ENCODE assay signal across 18 cellular contexts in genomic region chr10:130357951-130358350, GRCh38.
A peak's percentile ranks its signal among the peaks of the same experiment; 100 is the strongest.
DNase-seq lines count a peak whose midpoint lies in the region; ATAC-seq, FAIRE-seq and TF ChIP-seq lines count a peak whose summit lies in the region.
"Had no signal": no experiment of that assay in that cellular context is flagged by ENCODE, and none has a peak within 500 bp of the region (broad histone marks: within the 10 kb centered on the region; RNA-seq: fewer than 3 reads in every experiment).

No MANE protein-coding gene starts in this region.

- no peak for FAIRE-seq in HepG2 (lab: Jason Lieb, UNC)
- FAIRE-seq: D721Med had no signal

- intact Hi-C loops in right lobe of liver (cut with DNase I) = no loop called here
- intact Hi-C loops in HepG2 (cut with micrococcal nuclease; ENCODE audit: unreplicated experiment) = no loop called here
- intact Hi-C loops in posterior vena cava (cut with DNase I) = no loop called here
- intact Hi-C loops in testis (cut with DNase I; ENCODE audit: low total_unique reads) = no loop called here

- H3K9me3 ChIP-seq in right lobe of liver = no peaks in the 10 kb centered on the region
- H3K9me3 ChIP-seq in HepG2 (ENCODE audit: low read length) = no peaks in the 10 kb centered on the region
- no peaks in the 10 kb centered on the region for H3K9me3 ChIP-seq in testis

- TF ChIP-seq EP300 in HepG2 (IDR thresholded peaks at IDR 0.05; ENCODE audit: low read depth in 2 of 2, low read length in 2 of 2) = no peak
- no peak for TF ChIP-seq EP300 in HepG2 (CRISPR knock-in tag; IDR thresholded peaks at IDR 0.05; ENCODE audit: borderline replicate concordance)

- DNase-seq in DMS79 treated with DMSO at 0.1 percent for 48 hours (lab: John Stamatoyannopoulos, UW) = peak; percentile 4
- DNase-seq in DMS79 (lab: John Stamatoyannopoulos, UW) = no peak
- peak in 2 of 3 donors; percentile 3 to 23 for DNase-seq in right lobe of liver
- DNase-seq in HepG2 (ENCODE audit: low spot score) = no peak
- peak; percentile 41 for DNase-seq in posterior vena cava (ENCODE audit: low spot score)
- peak; percentile 40 for DNase-seq in type B pancreatic cell (ENCODE audit: extremely low spot score, unreplicated experiment)
- DNase-seq in testis = no peak
- DNase-seq: CD8-positive, alpha-beta T cell; COR-L47; DMS153; GF-D8; HCEC 1CT; HFFc6 had no signal

- H2AFZ ChIP-seq in HepG2 (ENCODE audit: low read length) = no peak overlapping the region

- no peaks in the 10 kb centered on the region for H3K27me3 ChIP-seq in right lobe of liver
- H3K27me3 ChIP-seq in HepG2 (ENCODE audit: control insufficient read depth in 1 of 2, insufficient read depth in 2 of 2, low read length in 2 of 2) = peaks cover 0 to 4% of the 10 kb centered on the region in 2 experiments; a peak in 1 of 5 replicates
- H3K27me3 ChIP-seq in testis = no peaks in the 10 kb centered on the region

- no peak for TF ChIP-seq RAD21 in HepG2 (CRISPR knock-in tag; IDR thresholded peaks at IDR 0.05)

- in situ Hi-C loops in HepG2 (cut with HindIII; ENCODE audit: extremely low pct_ligation_motif_present, low pct_unique_long_range_greater_than_20kb) = no loop called here

- no peak overlapping the region for H3K27ac Mint-ChIP-seq in type B pancreatic cell
- H3K27ac Mint-ChIP-seq: CD14-positive monocyte; CD8-positive, alpha-beta T cell; HFFc6 had no signal

- no peaks in the 10 kb centered on the region for H3K79me2 ChIP-seq in HepG2 (ENCODE audit: insufficient read depth, low read length)

- H3K4me1 Mint-ChIP-seq in type B pancreatic cell (ENCODE audit: unreplicated experiment) = peaks cover 8% of the 10 kb centered on the region
- H3K4me1 Mint-ChIP-seq: CD14-positive monocyte had no signal

- ATAC-seq in right lobe of liver (no peak), HepG2 (no peak), HG02763 (IDR thresholded peaks at IDR 0.05; ENCODE audit: unreplicated experiment) (no peak)
- ATAC-seq: CD8-positive, alpha-beta T cell had no signal

- no peaks in the 10 kb centered on the region for H3K36me3 Mint-ChIP-seq in type B pancreatic cell
- H3K36me3 Mint-ChIP-seq: CD14-positive monocyte; CD8-positive, alpha-beta T cell had no signal

- H3K27ac ChIP-seq in right lobe of liver = no peak overlapping the region
- no peak overlapping the region for H3K27ac ChIP-seq in HepG2 (ENCODE audit: extremely low read length, insufficient read depth, low read length)
- H3K27ac ChIP-seq in testis = no peak overlapping the region
- H3K27ac ChIP-seq: 22Rv1, HL-60 had no signal

- no peaks in the 10 kb centered on the region for H3K36me3 ChIP-seq in right lobe of liver
- no peaks in the 10 kb centered on the region for H3K36me3 ChIP-seq in HepG2 (replicated peaks in 1 of 2; ENCODE audit: control insufficient read depth in 1 of 2, insufficient read depth in 2 of 2, low read length in 2 of 2)
- H3K36me3 ChIP-seq in testis (ENCODE audit: low read depth, missing control alignments) = no peaks in the 10 kb centered on the region

- H3K9ac ChIP-seq in HepG2 (ENCODE audit: insufficient read depth, low read depth, low read length) = no peak overlapping the region

- POLR2A ChIA-PET in HepG2 (lab: Yijun Ruan, JAX) = no interaction called here

- peaks cover 36% of the 10 kb centered on the region for H3K27me3 Mint-ChIP-seq in type B pancreatic cell

- no peaks in the 10 kb centered on the region for H3K4me1 ChIP-seq in right lobe of liver
- no peaks in the 10 kb centered on the region for H3K4me1 ChIP-seq in HepG2 (ENCODE audit: insufficient read depth, low read length)
- no peaks in the 10 kb centered on the region for H3K4me1 ChIP-seq in testis

- H3K4me3 ChIP-seq in right lobe of liver (no peak overlapping the region), HepG2 (replicated peaks in 1 of 3; ENCODE audit: insufficient read depth in 1 of 3, low read depth in 2 of 3, low read length in 3 of 3) (no peak overlapping the region), testis (no peak overlapping the region)

- TF ChIP-seq CTCF in right lobe of liver (IDR thresholded peaks at IDR 0.05) = no peak
- no peak for TF ChIP-seq CTCF in HepG2 (CRISPR knock-in tag; IDR thresholded peaks at IDR 0.05)
- TF ChIP-seq CTCF in type B pancreatic cell (conservative IDR thresholded peaks at IDR 0.05) = no peak
- TF ChIP-seq CTCF in testis (IDR thresholded peaks at IDR 0.05) = no peak

- no peak overlapping the region for H3K4me3 Mint-ChIP-seq in type B pancreatic cell
- H3K4me3 Mint-ChIP-seq: CD14-positive monocyte; CD8-positive, alpha-beta T cell; HFFc6 had no signal

- H3K9me3 Mint-ChIP-seq in type B pancreatic cell = no peaks in the 10 kb centered on the region
- H3K9me3 Mint-ChIP-seq: CD8-positive, alpha-beta T cell had no signal

- TF ChIP-seq POLR2A in right lobe of liver (IDR thresholded peaks at IDR 0.05) (no peak), HepG2 (IDR thresholded peaks at IDR 0.05; ENCODE audit: insufficient read depth in 1 of 2, low read depth in 2 of 2, low read length in 2 of 2) (no peak), testis (IDR thresholded peaks at IDR 0.05) (no peak)

- no peak overlapping the region for H3K4me2 ChIP-seq in HepG2 (ENCODE audit: low read depth, low read length)

- CTCF ChIA-PET in HepG2 (lab: Yijun Ruan, JAX; ENCODE audit: low intra/inter-chr PET ratio, low total read pairs) = no interaction called here

- no TSS peak for BruUV-seq in HepG2 (replicated peaks; lab: Mats Ljungman, UMichigan)

- H4K20me1 ChIP-seq in HepG2 (ENCODE audit: insufficient read depth, low read length) = no peaks in the 10 kb centered on the region

- 41% methylated on average over 3 of the region's 12 CpGs for WGBS in right lobe of liver (ENCODE audit: insufficient coverage, low coverage, low lambda C conversion rate, missing lambda C conversion rate)
- WGBS in HepG2 (ENCODE audit: low lambda C conversion rate) = 32% methylated on average over 12 of the region's 12 CpGs
- WGBS in testis, 2 donors = 82 to 94% methylated on average over 8 to 12 of the region's 12 CpGs

TF ChIP-seq in HepG2, 621 proteins besides CTCF, POLR2A, EP300 and RAD21 (continues in another document):
- TF ChIP-seq ISL2 (CRISPR knock-in tag; IDR thresholded peaks at IDR 0.05) (no peak), KDM6A (CRISPR knock-in tag; IDR thresholded peaks at IDR 0.05; ENCODE audit: low read depth) (no peak), PRMT3 (CRISPR knock-in tag; IDR thresholded peaks at IDR 0.05; ENCODE audit: borderline replicate concordance, low read depth) (no peak), GATA4 (IDR thresholded peaks at IDR 0.05; ENCODE audit: borderline replicate concordance, low read depth) (no peak), BORCS8-MEF2B (CRISPR knock-in tag; IDR thresholded peaks at IDR 0.05) (no peak), ZNF776 (CRISPR knock-in tag; IDR thresholded peaks at IDR 0.05) (no peak), GPN1 (CRISPR knock-in tag; IDR thresholded peaks at IDR 0.05; ENCODE audit: borderline replicate concordance) (no peak), GATAD2A (CRISPR knock-in tag; IDR thresholded peaks at IDR 0.05) (no peak), BHLHE40 (IDR thresholded peaks at IDR 0.05; ENCODE audit: low read length) (no peak), NFE2L1 (CRISPR knock-in tag; IDR thresholded peaks at IDR 0.05; ENCODE audit: borderline replicate concordance) (no peak), STAT5B (CRISPR knock-in tag; IDR thresholded peaks at IDR 0.05) (no peak), ZXDC (CRISPR knock-in tag; IDR thresholded peaks at IDR 0.05) (no peak), ZNF292 (CRISPR knock-in tag; IDR thresholded peaks at IDR 0.05; ENCODE audit: borderline replicate concordance, low read depth) (no peak), NFIC (IDR thresholded peaks at IDR 0.05; ENCODE audit: low read length) (no peak)
- TF ChIP-seq, protein P1, sequence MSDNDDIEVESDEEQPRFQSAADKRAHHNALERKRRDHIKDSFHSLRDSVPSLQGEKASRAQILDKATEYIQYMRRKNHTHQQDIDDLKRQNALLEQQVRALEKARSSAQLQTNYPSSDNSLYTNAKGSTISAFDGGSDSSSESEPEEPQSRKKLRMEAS (IDR thresholded peaks at IDR 0.05) = no peak
- TF ChIP-seq, protein P2, sequence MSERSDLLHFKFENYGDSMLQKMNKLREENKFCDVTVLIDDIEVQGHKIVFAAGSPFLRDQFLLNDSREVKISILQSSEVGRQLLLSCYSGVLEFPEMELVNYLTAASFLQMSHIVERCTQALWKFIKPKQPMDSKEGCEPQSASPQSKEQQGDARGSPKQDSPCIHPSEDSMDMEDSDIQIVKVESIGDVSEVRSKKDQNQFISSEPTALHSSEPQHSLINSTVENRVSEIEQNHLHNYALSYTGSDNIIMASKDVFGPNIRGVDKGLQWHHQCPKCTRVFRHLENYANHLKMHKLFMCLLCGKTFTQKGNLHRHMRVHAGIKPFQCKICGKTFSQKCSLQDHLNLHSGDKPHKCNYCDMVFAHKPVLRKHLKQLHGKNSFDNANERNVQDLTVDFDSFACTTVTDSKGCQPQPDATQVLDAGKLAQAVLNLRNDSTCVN (CRISPR knock-in tag; IDR thresholded peaks at IDR 0.05; ENCODE audit: borderline replicate concordance) = no peak

Comparison
In these comparisons a context has a peak if more than half of its experiments do, and no peak if none do; other contexts are left out.
1. DNase-seq: peak in DMS79 treated with DMSO at 0.1 percent for 48 hours (single experiment), right lobe of liver (2 of 3), posterior vena cava (single experiment) and type B pancreatic cell (single experiment); none in DMS79 (single experiment), HepG2 (single experiment) and testis (single experiment).